Comparison of ENCODE assay signal across 8 cellular contexts in genomic region chr7:44735403-44736165, GRCh38. TPM values are rescaled to one million over a fixed set of nuclear protein-coding genes. Genes with fewer than 3 reads are reported as not detected.
DNase-seq lines count a peak whose midpoint lies in the region; ATAC-seq and TF ChIP-seq lines count a peak whose summit lies in the region.

No MANE protein-coding gene starts in this region.

- TF ChIP-seq CTCF in GM06990 (IDR thresholded peaks at IDR 0.05; ENCODE audit: insufficient read depth, low read length, poor library complexity, severe bottlenecking), result no peak

- H3K27ac Mint-ChIP-seq in activated T-helper 2 cell treated with anti-CD3 and anti-CD28 coated beads, Interferon-gamma antibody, Interleukin-2, Interleukin-4, amounts not matched to agents 10 μg/mL and 5 μg/mL and 100 μg/mL, durations not matched to agents 14 hours and 24 hours and 36 hours, result peak overlapping the region; percentile 89
- H3K27ac Mint-ChIP-seq in naive B cell, result peak overlapping the region in 4 of 6 donors; percentile 6 to 47 (median 13)

- H3K27me3 ChIP-seq in GM06990 (replicated peaks; ENCODE audit: control insufficient read depth, insufficient read depth, low read length), result no peaks in the 10 kb centered on the region

- no peak overlapping the region for H3K4me3 ChIP-seq in GM06990 (replicated peaks; ENCODE audit: low read depth, low read length)

- H3K4me1 Mint-ChIP-seq in activated T-helper 2 cell treated with anti-CD3 and anti-CD28 coated beads, Interferon-gamma antibody, Interleukin-2, Interleukin-4, amounts not matched to agents 10 μg/mL and 5 μg/mL and 100 μg/mL, durations not matched to agents 14 hours and 24 hours and 36 hours (ENCODE audit: low read depth), result peaks cover 11% of the 10 kb centered on the region
- peaks cover 0 to 5% (median 4%) of the 10 kb centered on the region in 3 donors for H3K4me1 Mint-ChIP-seq in naive B cell

- intact Hi-C loops in activated T-helper 2 cell treated with anti-CD3 and anti-CD28 coated beads, Interferon-gamma antibody, Interleukin-2, Interleukin-4, amounts not matched to agents 10 μg/mL and 5 μg/mL and 100 μg/mL, durations not matched to agents 14 hours and 24 hours and 36 hours (cut with micrococcal nuclease), result loop anchor here (1.0 to 5.0 kb wide), 4 partner anchors 13 to 118 kb away; partner anchors contain the start of genes PPIA and ZMIZ2

- H3K9me3 Mint-ChIP-seq in activated T-helper 2 cell treated with anti-CD3 and anti-CD28 coated beads, Interferon-gamma antibody, Interleukin-2, Interleukin-4, amounts not matched to agents 10 μg/mL and 5 μg/mL and 100 μg/mL, durations not matched to agents 14 hours and 24 hours and 36 hours, result no peaks in the 10 kb centered on the region
- H3K9me3 Mint-ChIP-seq in naive B cell, result peaks cover 0 to 2% (median 0%) of the 10 kb centered on the region in 7 donors

- H3K36me3 Mint-ChIP-seq in activated T-helper 2 cell treated with anti-CD3 and anti-CD28 coated beads, Interferon-gamma antibody, Interleukin-2, Interleukin-4, amounts not matched to agents 10 μg/mL and 5 μg/mL and 100 μg/mL, durations not matched to agents 14 hours and 24 hours and 36 hours (ENCODE audit: low read depth), result no peaks in the 10 kb centered on the region
- no peaks in the 10 kb centered on the region for H3K36me3 Mint-ChIP-seq in naive B cell

- H3K27me3 Mint-ChIP-seq in activated T-helper 2 cell treated with anti-CD3 and anti-CD28 coated beads, Interferon-gamma antibody, Interleukin-2, Interleukin-4, amounts not matched to agents 10 μg/mL and 5 μg/mL and 100 μg/mL, durations not matched to agents 14 hours and 24 hours and 36 hours (ENCODE audit: low read depth), result no peaks in the 10 kb centered on the region
- H3K27me3 Mint-ChIP-seq in naive B cell, result peaks cover 0 to 4% (median 0%) of the 10 kb centered on the region in 3 donors

- no peak overlapping the region for H3K4me3 Mint-ChIP-seq in activated T-helper 2 cell treated with anti-CD3 and anti-CD28 coated beads, Interferon-gamma antibody, Interleukin-2, Interleukin-4, amounts not matched to agents 10 μg/mL and 5 μg/mL and 100 μg/mL, durations not matched to agents 14 hours and 24 hours and 36 hours (ENCODE audit: low read depth)
- H3K4me3 Mint-ChIP-seq in naive B cell, result peak overlapping the region in 1 of 8 donors; percentile 30

- TF ChIP-seq POLR2A in erythroblast (IDR thresholded peaks at IDR 0.05; ENCODE audit: low read length), result no peak

- DNase-seq in GM06990 (ENCODE audit: extremely low read depth, insufficient read length) (peak; percentile 75), HS-5 (ENCODE audit: low read depth) (peak; percentile 100), naive B cell (no peak), NCI-H345 treated with DMSO at 0.1 percent for 48 hours (lab: John Stamatoyannopoulos, UW; ENCODE audit: unreplicated experiment) (no peak), anterior cingulate cortex (lab: John Stamatoyannopoulos, UW) (no peak), COR-L47 (lab: John Stamatoyannopoulos, UW) (no peak), erythroblast (lab: John Stamatoyannopoulos, UW) (no peak)
- DNase-seq in activated T-helper 2 cell treated with anti-CD3 and anti-CD28 coated beads, Interferon-gamma antibody, Interleukin-2, Interleukin-4, amounts not matched to agents 10 μg/mL and 5 μg/mL and 100 μg/mL, durations not matched to agents 14 hours and 24 hours and 36 hours (ENCODE audit: low spot score), result no peak

- no peaks in the 10 kb centered on the region for H3K36me3 ChIP-seq in GM06990 (ENCODE audit: control insufficient read depth, insufficient read depth, low read length)

- no peak for ATAC-seq in naive B cell (ENCODE audit: low read depth in 2 of 2)

RNA-seq across cellular contexts. Expression of gene ZMIZ2, which starts 13.1 kb away (rescaled TPM):
- 105 TPM in 2 replicates for total RNA-seq in activated T-helper 2 cell treated with anti-CD3 and anti-CD28 coated beads, Interferon-gamma antibody, Interleukin-2, Interleukin-4, amounts not matched to agents 10 μg/mL and 5 μg/mL and 100 μg/mL, durations not matched to agents 14 hours and 24 hours and 36 hours
- 10 to 100 TPM in 5 of 6 donors, 1 to 10 TPM in 1; 5.8 to 22.8 (median 13.4) TPM for polyA plus RNA-seq in naive B cell (ENCODE audit: low read depth in 6 of 6)

Comparison
In these comparisons a context has a peak if more than half of its experiments do, and no peak if none do; other contexts are left out.
1. DNase-seq: peak in GM06990 (single experiment) and HS-5 (single experiment); none in activated T-helper 2 cell treated with anti-CD3 and anti-CD28 coated beads, Interferon-gamma antibody, Interleukin-2, Interleukin-4, amounts not matched to agents 10 μg/mL and 5 μg/mL and 100 μg/mL, durations not matched to agents 14 hours and 24 hours and 36 hours (single experiment), naive B cell (single experiment), NCI-H345 treated with DMSO at 0.1 percent for 48 hours (single experiment), anterior cingulate cortex (0 of 58), COR-L47 (single experiment) and erythroblast (0 of 2).